ENCODE assay signal across 36 cellular contexts in the genomic region with DNA sequence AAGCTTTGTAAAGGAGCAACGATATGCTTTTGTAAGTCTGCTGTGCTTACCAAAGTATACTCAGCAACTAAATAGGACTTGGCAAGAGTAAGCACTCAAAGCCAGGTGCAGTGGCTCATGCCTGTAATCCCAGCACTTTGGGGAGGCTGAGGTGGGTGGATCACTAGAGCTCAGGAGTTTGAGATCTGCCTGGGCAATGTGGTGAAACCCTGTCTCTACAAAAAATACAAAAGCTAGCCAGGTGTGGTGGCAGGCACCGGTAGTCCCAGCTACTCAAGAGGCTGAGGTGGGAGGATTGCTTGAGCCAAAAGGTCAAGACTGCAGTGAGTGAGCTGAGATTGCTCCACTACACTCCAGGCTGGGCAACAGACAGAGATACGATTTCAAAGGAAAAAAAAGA.
DNase-seq lines count a peak whose midpoint lies in the region; ATAC-seq and TF ChIP-seq lines count a peak whose summit lies in the region.
"Had no signal": no experiment of that assay in that cellular context is flagged by ENCODE, and none has a peak within 500 bp of the region (broad histone marks: within the 10 kb centered on the region; RNA-seq: fewer than 3 reads in every experiment).

No MANE protein-coding gene starts in this region.

- no peak overlapping the region for H3K4me3 ChIP-seq in right lobe of liver
- H3K4me3 ChIP-seq: esophagus muscularis mucosa, neural progenitor cell, right atrium auricular region, smooth muscle cell, testis had no signal

- H3K9me3 ChIP-seq in right lobe of liver, result no peaks in the 10 kb centered on the region
- H3K9me3 ChIP-seq: esophagus muscularis mucosa, right atrium auricular region, testis had no signal

- peak; percentile 44 for DNase-seq in DMS53 (lab: John Stamatoyannopoulos, UW)
- no peak for DNase-seq in DMS53 treated with DMSO at 0.1 percent for 48 hours (lab: John Stamatoyannopoulos, UW; ENCODE audit: unreplicated experiment)
- DNase-seq in NCI-H1092 treated with DMSO at 0.1 percent for 48 hours (lab: John Stamatoyannopoulos, UW), result peak; percentile 82
- peak; percentile 61 for DNase-seq in NCI-H2196 treated with DMSO at 0.1 percent for 48 hours (lab: John Stamatoyannopoulos, UW; ENCODE audit: unreplicated experiment)
- DNase-seq in left kidney (ENCODE audit: low read depth, low spot score), result peak; percentile 35
- DNase-seq in right lobe of liver, result no peak
- DNase-seq in stimulated activated CD4-positive, alpha-beta T cell treated with anti-CD3 and anti-CD28 coated beads, Interleukin-2, amount 100 ng/mL, for 48 hours, result no peak
- DNase-seq: 8988T; activated CD4-positive, alpha-beta T cell treated with anti-CD3 and anti-CD28 coated beads for 4 hours; activated CD8-positive, alpha-beta memory T cell treated with anti-CD3 and anti-CD28 coated beads for 24 hours; activated effector memory CD4-positive, alpha-beta T cell treated with Interleukin-2 at 50 U/mL for 16 hours; activated T-cell treated with anti-CD3 and anti-CD28 coated beads, Interleukin-2, amount 50 U/mL, for 1 hour; Calu3; EL; foreskin fibroblast; GOT3; head of caudate nucleus; HFFc6; islet precursor cell; Karpas-422; left ventricle myocardium superior; NCI-H187; NCI-H526; Right ventricle myocardium superior; stimulated activated CD8-positive, alpha-beta memory T cell treated with anti-CD3 and anti-CD28 coated beads, Interleukin-4, amount 100 ng/mL, for 48 hours; testis; WERI-Rb-1 had no signal

- no peaks in the 10 kb centered on the region for H3K27me3 ChIP-seq in right lobe of liver
- H3K27me3 ChIP-seq: esophagus muscularis mucosa, neural progenitor cell, right atrium auricular region, testis had no signal

- no peak overlapping the region for H3K27ac ChIP-seq in right lobe of liver
- H3K27ac ChIP-seq: C4-2B, neural progenitor cell, parathyroid adenoma, right atrium auricular region, testis, WERI-Rb-1 had no signal

- TF ChIP-seq POLR2A in right lobe of liver (IDR thresholded peaks at IDR 0.05), result no peak

- peaks cover 0 to 17% (median 6%) of the 10 kb centered on the region in 4 donors for H3K4me1 ChIP-seq in right lobe of liver
- H3K4me1 ChIP-seq: parathyroid adenoma had no signal

- intact Hi-C loops in right lobe of liver (cut with DNase I), result no loop called here

- no peaks in the 10 kb centered on the region for H3K36me3 ChIP-seq in right lobe of liver
- H3K36me3 ChIP-seq: esophagus muscularis mucosa, neural progenitor cell, right atrium auricular region had no signal

- ATAC-seq in HG03378 (IDR thresholded peaks at IDR 0.05; ENCODE audit: unreplicated experiment), result no peak
- ATAC-seq in right lobe of liver, result no peak
- ATAC-seq: activated naive CD4-positive, alpha-beta T cell treated with anti-CD3 and anti-CD28 coated beads, Interleukin-2, amount 50 U/mL, for 72 hours; HepG2; left ventricle myocardium superior had no signal

- no peak for TF ChIP-seq CTCF in right lobe of liver (IDR thresholded peaks at IDR 0.05)

- 64% methylated on average over 2 of the region's 3 CpGs for WGBS in right lobe of liver (ENCODE audit: insufficient coverage, low coverage, low lambda C conversion rate, missing lambda C conversion rate)

Comparison
In these comparisons a context has a peak if more than half of its experiments do, and no peak if none do; other contexts are left out.
1. DNase-seq: peak in DMS53 (single experiment), NCI-H1092 treated with DMSO at 0.1 percent for 48 hours (single experiment), NCI-H2196 treated with DMSO at 0.1 percent for 48 hours (single experiment) and left kidney (single experiment); none in DMS53 treated with DMSO at 0.1 percent for 48 hours (single experiment), right lobe of liver (0 of 3) and stimulated activated CD4-positive, alpha-beta T cell treated with anti-CD3 and anti-CD28 coated beads, Interleukin-2, amount 100 ng/mL, for 48 hours (0 of 2).